In genomic region chrX:47158131-47158530, GRCh38 we compare ENCODE assay signal across 20 cellular contexts.
"Had no signal": no experiment of that assay in that cellular context is flagged by ENCODE, and none has a peak within 500 bp of the region (broad histone marks: within the 10 kb centered on the region; RNA-seq: fewer than 3 reads in every experiment).

No MANE protein-coding gene starts in this region.

- H3K4me1 ChIP-seq: left ventricle myocardium inferior, thyroid gland had no signal

- H3K9me3 ChIP-seq: left ventricle myocardium inferior, ovary, thyroid gland had no signal

- DNase-seq: activated CD4-positive, alpha-beta T cell treated with anti-CD3 and anti-CD28 coated beads, Interleukin-2, amount 50 U/mL, for 4 hours; activated CD4-positive, CD25-positive, alpha-beta regulatory T cell treated with anti-CD3 and anti-CD28 coated beads, Interleukin-2, amount 50 U/mL, for 72 hours; activated CD8-positive, alpha-beta memory T cell treated with anti-CD3 and anti-CD28 coated beads, Interleukin-2, amount 10 ng/mL, durations not matched to agents 7 days and 5 days; activated effector memory CD4-positive, alpha-beta T cell treated with anti-CD3 and anti-CD28 coated beads, Interleukin-2, amount 50 U/mL, for 16 hours; activated T-cell treated with anti-CD3 and anti-CD28 coated beads, Interleukin-2, amount 50 U/mL, for 24 hours; amygdala; brain microvascular endothelial cell; cerebellar nuclear complex; dermis blood vessel endothelial cell; islet precursor cell; left ventricle myocardium inferior; mesenchymal stem cell; ovary; stimulated activated CD4-positive, alpha-beta T cell treated with anti-CD3 and anti-CD28 coated beads, Interleukin-4, amount 100 ng/mL, for 4 hours; SW 1271; thyroid gland had no signal

- H3K27ac Mint-ChIP-seq: activated CD8-positive, alpha-beta memory T cell treated with anti-CD3 and anti-CD28 coated beads, Interleukin-2, amount 10 ng/mL, durations not matched to agents 7 days and 5 days; activated naive CD4-positive, alpha-beta T cell treated with anti-CD3 and anti-CD28 coated beads, Interleukin-2, amount 50 U/mL, for 72 hours; activated T-cell treated with anti-CD3 and anti-CD28 coated beads, Interleukin-2, amount 50 U/mL, for 24 hours; T-helper 2 cell treated with Interferon-gamma antibody and Interleukin-4, amounts not matched to agents 5 μg/mL and 100 μg/mL, for 36 hours had no signal

- H3K27me3 ChIP-seq: brain microvascular endothelial cell, ovary, thyroid gland had no signal

- H3K4me3 ChIP-seq: left ventricle myocardium inferior, ovary, thyroid gland had no signal

- H3K4me3 Mint-ChIP-seq: activated CD8-positive, alpha-beta memory T cell treated with anti-CD3 and anti-CD28 coated beads, Interleukin-2, amount 10 ng/mL, durations not matched to agents 7 days and 5 days; activated T-cell treated with anti-CD3 and anti-CD28 coated beads, Interleukin-2, amount 50 U/mL, for 24 hours; neural crest cell; T-helper 2 cell treated with Interferon-gamma antibody and Interleukin-4, amounts not matched to agents 5 μg/mL and 100 μg/mL, for 36 hours had no signal

- ATAC-seq: activated CD8-positive, alpha-beta memory T cell treated with anti-CD3 and anti-CD28 coated beads, Interleukin-2, amount 10 ng/mL, durations not matched to agents 7 days and 5 days; activated naive CD4-positive, alpha-beta T cell treated with anti-CD3 and anti-CD28 coated beads, Interleukin-2, amount 50 U/mL, for 72 hours; esophagus mucosa had no signal

- H3K27ac ChIP-seq: brain microvascular endothelial cell, left ventricle myocardium inferior, ovary, thyroid gland had no signal

- H3K4me1 Mint-ChIP-seq: neural crest cell had no signal

- H3K9me3 Mint-ChIP-seq: activated naive CD4-positive, alpha-beta T cell treated with anti-CD3 and anti-CD28 coated beads, Interleukin-2, amount 50 U/mL, for 72 hours; activated T-cell treated with anti-CD3 and anti-CD28 coated beads, Interleukin-2, amount 50 U/mL, for 24 hours; T-helper 2 cell treated with Interferon-gamma antibody and Interleukin-4, amounts not matched to agents 5 μg/mL and 100 μg/mL, for 36 hours had no signal

- H3K36me3 ChIP-seq: ovary, thyroid gland had no signal

- H3K27me3 Mint-ChIP-seq: activated CD8-positive, alpha-beta memory T cell treated with anti-CD3 and anti-CD28 coated beads, Interleukin-2, amount 10 ng/mL, durations not matched to agents 7 days and 5 days had no signal
